In the genomic region with DNA sequence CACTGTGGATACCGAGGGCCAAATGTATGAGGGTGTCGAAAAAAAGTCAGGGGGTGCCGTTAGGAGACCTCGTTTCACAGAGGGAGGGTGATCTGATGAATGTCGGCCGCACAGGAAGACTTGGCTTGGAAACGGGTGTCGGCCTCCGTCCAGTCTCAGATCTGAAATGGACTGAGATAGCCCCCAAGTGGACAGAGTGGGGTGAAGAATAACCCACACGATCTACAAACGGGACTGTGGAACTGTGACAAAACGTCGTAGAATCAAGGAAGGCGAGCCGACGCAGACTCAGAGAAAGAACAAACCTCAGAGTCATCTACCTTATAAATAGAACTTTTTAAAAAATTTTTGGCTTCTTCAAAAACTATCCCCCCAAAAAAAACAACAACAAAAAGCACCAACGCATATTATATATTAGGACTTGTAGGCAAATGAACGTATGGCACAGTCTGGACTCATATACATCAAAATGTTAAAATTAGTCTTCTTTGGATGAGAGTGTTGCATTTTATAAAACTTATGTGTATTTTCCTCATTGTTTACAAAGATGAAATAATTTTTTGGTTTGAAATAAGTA, we compare ENCODE assay signal across 8 cellular contexts.
DNase-seq lines count a peak whose midpoint lies in the region; ATAC-seq and TF ChIP-seq lines count a peak whose summit lies in the region.

No MANE protein-coding gene starts in this region.

- H3K27me3 ChIP-seq in effector memory CD4-positive, alpha-beta T cell (replicated peaks; ENCODE audit: control insufficient read depth, insufficient read depth, low read length, poor library complexity, severe bottlenecking), result no peaks in the 10 kb centered on the region
- H3K27me3 ChIP-seq in mesenchymal stem cell (ENCODE audit: control insufficient read depth in 1 of 2, insufficient read depth in 1 of 2, low read length in 2 of 2), result no peaks in the 10 kb centered on the region

- peak overlapping the region; percentile 97 for H3K9ac ChIP-seq in mesenchymal stem cell (ENCODE audit: low read length)

- no peak overlapping the region for H2BK15ac ChIP-seq in mesenchymal stem cell (ENCODE audit: low read depth, poor library complexity, severe bottlenecking)

- no peak overlapping the region for H3K23ac ChIP-seq in mesenchymal stem cell (ENCODE audit: low read length in 2 of 2)

- peaks cover 9% of the 10 kb centered on the region for H3K79me1 ChIP-seq in mesenchymal stem cell (replicated peaks; ENCODE audit: low read length, poor library complexity, severe bottlenecking)

- H2BK120ac ChIP-seq in mesenchymal stem cell (ENCODE audit: low read depth, low read length), result peak overlapping the region; percentile 29

- no peak overlapping the region for H2BK5ac ChIP-seq in mesenchymal stem cell (ENCODE audit: low read depth, low read length, poor library complexity, severe bottlenecking)

- no peaks in the 10 kb centered on the region for H3K9me3 ChIP-seq in effector memory CD4-positive, alpha-beta T cell (ENCODE audit: control insufficient read depth, low read length)
- H3K9me3 ChIP-seq in mesenchymal stem cell (ENCODE audit: control insufficient read depth, low read length), result no peaks in the 10 kb centered on the region

- no peaks in the 10 kb centered on the region for H3K36me3 ChIP-seq in effector memory CD4-positive, alpha-beta T cell (ENCODE audit: control insufficient read depth, insufficient read depth, low read length)
- no peaks in the 10 kb centered on the region for H3K36me3 ChIP-seq in mesenchymal stem cell (ENCODE audit: control insufficient read depth in 1 of 2, insufficient read depth in 2 of 2, low read depth in 1 of 2, low read length in 2 of 2)

- H2AK5ac ChIP-seq in mesenchymal stem cell (ENCODE audit: low read length, severe bottlenecking), result no peak overlapping the region

- TF ChIP-seq CTCF in C4-2B (conservative IDR thresholded peaks at IDR 0.05), result peak; percentile 73
- peak; percentile 54 for TF ChIP-seq CTCF in activated CD8-positive, alpha-beta T cell treated with anti-CD3 and anti-CD28 coated beads for 36 hours (IDR thresholded peaks at IDR 0.05)

- intact Hi-C loops in activated CD8-positive, alpha-beta T cell treated with anti-CD3 and anti-CD28 coated beads for 36 hours (cut with micrococcal nuclease), result loop anchor here (1.0 to 5.0 kb wide), 4 partner anchors 109 to 274 kb away; a partner anchor contains a TSS

- no peak overlapping the region for H3K14ac ChIP-seq in mesenchymal stem cell (ENCODE audit: low read length in 2 of 2)

- H3K27ac ChIP-seq in C4-2B, result peak overlapping the region; percentile 78
- peak overlapping the region; percentile 93 for H3K27ac ChIP-seq in effector memory CD4-positive, alpha-beta T cell (ENCODE audit: insufficient read depth, low read length, poor library complexity, severe bottlenecking)
- peak overlapping the region; percentile 75 for H3K27ac ChIP-seq in mesenchymal stem cell (ENCODE audit: low read length, poor library complexity, severe bottlenecking)

- H4K91ac ChIP-seq in mesenchymal stem cell (ENCODE audit: low read length), result no peak overlapping the region

- H3K4me3 Mint-ChIP-seq in activated CD8-positive, alpha-beta T cell treated with anti-CD3 and anti-CD28 coated beads for 36 hours, result peak overlapping the region; percentile 99

- no peaks in the 10 kb centered on the region for H3K36me3 Mint-ChIP-seq in activated CD8-positive, alpha-beta T cell treated with anti-CD3 and anti-CD28 coated beads for 36 hours (ENCODE audit: low read depth)

- H2AFZ ChIP-seq in mesenchymal stem cell (ENCODE audit: low read depth, low read length), result no peak overlapping the region

- H3K4me2 ChIP-seq in mesenchymal stem cell (ENCODE audit: low read length, poor library complexity, severe bottlenecking), result peak overlapping the region; percentile 78

- ATAC-seq in GM19351 (IDR thresholded peaks at IDR 0.05; ENCODE audit: unreplicated experiment), result peak; percentile 50
- ATAC-seq in HG03520 (IDR thresholded peaks at IDR 0.05; ENCODE audit: unreplicated experiment), result peak; percentile 46
- ATAC-seq in activated CD8-positive, alpha-beta T cell treated with anti-CD3 and anti-CD28 coated beads for 36 hours, result peak; percentile 59

- peaks cover 33% of the 10 kb centered on the region for H3K4me1 Mint-ChIP-seq in activated CD8-positive, alpha-beta T cell treated with anti-CD3 and anti-CD28 coated beads for 36 hours (ENCODE audit: low read depth)

- H2BK12ac ChIP-seq in mesenchymal stem cell (ENCODE audit: low read length in 2 of 2), result no peak overlapping the region

- H3K4me1 ChIP-seq in effector memory CD4-positive, alpha-beta T cell (ENCODE audit: control insufficient read depth, insufficient read depth, low read length, poor library complexity, severe bottlenecking), result peaks cover 32% of the 10 kb centered on the region
- no peaks in the 10 kb centered on the region for H3K4me1 ChIP-seq in mesenchymal stem cell (ENCODE audit: control insufficient read depth, insufficient read depth, low read depth, low read length)

- peak overlapping the region; percentile 97 for H3K27ac Mint-ChIP-seq in activated CD8-positive, alpha-beta T cell treated with anti-CD3 and anti-CD28 coated beads for 36 hours

- no peak overlapping the region for H3K18ac ChIP-seq in mesenchymal stem cell (ENCODE audit: low read depth in 1 of 2, low read length in 2 of 2)

- H3K27me3 Mint-ChIP-seq in activated CD8-positive, alpha-beta T cell treated with anti-CD3 and anti-CD28 coated beads for 36 hours, result no peaks in the 10 kb centered on the region

- H3K4ac ChIP-seq in mesenchymal stem cell (ENCODE audit: low read depth in 1 of 2, low read length in 2 of 2), result no peak overlapping the region

- DNase-seq in NCI-H82 (lab: John Stamatoyannopoulos, UW) (peak; percentile 82), mesenchymal stem cell (peak; percentile 92)
- DNase-seq in activated CD8-positive, alpha-beta T cell treated with anti-CD3 and anti-CD28 coated beads for 36 hours, result peak; percentile 75
- DNase-seq in effector memory CD4-positive, alpha-beta T cell, result peak; percentile 18 to 46 (median 34)
- peak; percentile 25 for DNase-seq in stimulated activated CD8-positive, alpha-beta memory T cell treated with anti-CD3 and anti-CD28 coated beads, Interleukin-12 subunit alpha, Interleukin-12 subunit beta, amount 100 ng/mL, for 24 hours (ENCODE audit: extremely low read depth)

- POLR2A ChIA-PET in activated CD8-positive, alpha-beta T cell treated with anti-CD3 and anti-CD28 coated beads for 36 hours (lab: Charles Lee), result interaction anchor here (0.6 to 4.0 kb wide), 4 partner anchors 62 to 269 kb away, joined by 3 to 40 read pairs (median 3); a partner anchor contains a TSS

- no peak overlapping the region for H4K8ac ChIP-seq in mesenchymal stem cell (ENCODE audit: low read length)

- H3K4me3 ChIP-seq in effector memory CD4-positive, alpha-beta T cell (ENCODE audit: insufficient read depth, low read depth, low read length, poor library complexity, severe bottlenecking), result peak overlapping the region; percentile 70
- H3K4me3 ChIP-seq in mesenchymal stem cell (ENCODE audit: insufficient read depth in 1 of 2, low read depth in 1 of 2, low read length in 2 of 2), result peak overlapping the region in 1 of 2 experiments; percentile 93

- CTCF ChIA-PET in activated CD8-positive, alpha-beta T cell treated with anti-CD3 and anti-CD28 coated beads for 36 hours (lab: Charles Lee), result interaction anchor here (1.6 kb wide), 1 partner anchor 269 kb away, joined by 4 read pairs; no protein-coding TSS in a partner anchor

- WGBS in mesenchymal stem cell, result 11% methylated on average over 16 of the region's 18 CpGs

- no peaks in the 10 kb centered on the region for H3K9me3 Mint-ChIP-seq in activated CD8-positive, alpha-beta T cell treated with anti-CD3 and anti-CD28 coated beads for 36 hours

Comparison
In these comparisons a context has a peak if more than half of its experiments do, and no peak if none do; other contexts are left out.
1. DNase-seq: peak in every context shown above with its lines; median percentile 92 in mesenchymal stem cell; 82 in NCI-H82; 75 in activated CD8-positive, alpha-beta T cell treated with anti-CD3 and anti-CD28 coated beads for 36 hours; 34 in effector memory CD4-positive, alpha-beta T cell; 25 in stimulated activated CD8-positive, alpha-beta memory T cell treated with anti-CD3 and anti-CD28 coated beads, Interleukin-12 subunit alpha, Interleukin-12 subunit beta, amount 100 ng/mL, for 24 hours.